In the genomic region with DNA sequence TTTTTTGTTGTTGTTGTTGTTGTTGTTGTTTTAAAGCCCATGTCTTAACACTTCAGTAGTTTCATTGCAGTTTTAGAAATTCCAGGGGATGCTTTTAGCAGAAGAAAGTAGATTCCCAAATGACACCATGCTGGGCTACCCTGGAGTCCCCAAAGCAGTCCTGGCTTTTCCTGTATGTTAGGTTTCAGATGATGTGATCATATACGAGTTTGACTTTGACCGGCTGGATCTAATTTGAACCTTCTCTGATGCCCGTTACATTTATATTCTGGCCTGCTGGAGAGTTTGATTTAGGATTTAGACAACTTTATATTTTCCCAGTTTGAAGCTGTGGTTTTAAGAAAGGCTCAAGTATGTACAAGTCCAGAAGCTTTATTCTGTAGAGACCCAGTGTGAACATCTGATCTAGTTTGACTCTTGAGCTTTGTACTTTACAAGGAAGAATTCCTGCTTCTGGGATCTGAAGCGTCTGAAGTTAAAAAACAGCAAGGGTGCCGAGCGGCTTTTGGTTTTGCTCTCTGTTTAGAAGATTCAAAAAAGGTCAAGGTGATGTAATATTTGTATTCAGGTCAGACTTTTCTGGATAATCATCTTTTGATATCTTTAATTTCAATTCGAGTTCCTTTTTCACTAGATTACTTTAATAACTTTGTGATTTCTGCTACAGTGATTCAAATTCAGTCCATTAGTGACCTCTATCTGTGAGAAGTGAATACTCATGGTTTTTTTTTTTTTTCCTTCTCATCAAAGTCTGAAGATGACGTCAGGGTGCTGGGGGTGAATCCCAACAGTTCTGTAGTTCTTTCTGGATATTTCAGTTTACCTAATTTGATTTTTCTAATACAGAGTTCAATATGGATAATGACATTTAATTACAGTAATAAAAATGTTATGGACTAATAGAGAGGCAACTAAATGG, we compare ENCODE assay signal across 8 cellular contexts. TPM values are rescaled to one million over a fixed set of nuclear protein-coding genes. Genes with fewer than 3 reads are reported as not detected.
DNase-seq lines count a peak whose midpoint lies in the region; ATAC-seq, FAIRE-seq and TF ChIP-seq lines count a peak whose summit lies in the region.

No MANE protein-coding gene starts in this region.

- no peak overlapping the region for H2AK5ac ChIP-seq in H9 (ENCODE audit: insufficient read length, low read length)

- H3K9me3 ChIP-seq in H9 (ENCODE audit: control insufficient read depth, low read depth, low read length) (no peaks in the 10 kb centered on the region), sigmoid colon (no peaks in the 10 kb centered on the region)

- H3K9me3 Mint-ChIP-seq in H9 = peaks cover 2 to 5% of the 10 kb centered on the region in 2 experiments; a peak in 2 of 5 replicates
- no peaks in the 10 kb centered on the region for H3K9me3 Mint-ChIP-seq in activated CD8-positive, alpha-beta T cell treated with anti-CD3 and anti-CD28 coated beads, Interleukin-2, amount 10 ng/mL, durations not matched to agents 7 days and 5 days (ENCODE audit: insufficient read depth)

- H3K79me1 ChIP-seq in H9 (ENCODE audit: insufficient read depth, low read depth, low read length, poor library complexity, severe bottlenecking) = no peaks in the 10 kb centered on the region

- H3K23ac ChIP-seq in H9 (ENCODE audit: insufficient read length, low read depth, low read length) = no peak overlapping the region

- H3K27me3 ChIP-seq in H9 (ENCODE audit: insufficient read depth, low read length) = peaks cover 29% of the 10 kb centered on the region; the same call in 1 of the 2 replicates
- no peaks in the 10 kb centered on the region for H3K27me3 ChIP-seq in foreskin keratinocyte
- peaks cover 0 to 43% (median 10%) of the 10 kb centered on the region in 3 donors for H3K27me3 ChIP-seq in sigmoid colon

- H3K18ac ChIP-seq in H9 (ENCODE audit: insufficient read length, low read depth, low read length) = no peak overlapping the region

- TF ChIP-seq EP300 in sigmoid colon (IDR thresholded peaks at IDR 0.05) = no peak

- H2BK120ac ChIP-seq in H9 (ENCODE audit: low read depth, low read length, poor library complexity, severe bottlenecking) = no peak overlapping the region

- H3K56ac ChIP-seq in H9 (ENCODE audit: insufficient read length, low read depth, low read length) = no peak overlapping the region

- DNase-seq in H9 (no peak), RCC 7860 (ENCODE audit: low spot score) (peak; percentile 16), foreskin keratinocyte (peak in 1 of 2 donors; percentile 64), sigmoid colon (no peak), mesenteric fat pad (ENCODE audit: low spot score) (no peak)
- DNase-seq in activated CD8-positive, alpha-beta T cell treated with anti-CD3 and anti-CD28 coated beads, Interleukin-2, amount 10 ng/mL, durations not matched to agents 7 days and 5 days = no peak

- H3K23me2 ChIP-seq in H9 (ENCODE audit: insufficient read length, low read depth, low read length, poor library complexity, severe bottlenecking) = peaks cover 27% of the 10 kb centered on the region

- no peak overlapping the region for H3K27ac ChIP-seq in H9 (ENCODE audit: insufficient read length, low read depth, low read length)
- peak overlapping the region; percentile 15 for H3K27ac ChIP-seq in foreskin keratinocyte
- peak overlapping the region; percentile 15 to 69 (median 29) for H3K27ac ChIP-seq in sigmoid colon

- H2BK5ac ChIP-seq in H9 (ENCODE audit: insufficient read length, low read length) = no peak overlapping the region

- H3K4me1 ChIP-seq in H9 (ENCODE audit: insufficient read depth, low read length) (peaks cover 7% of the 10 kb centered on the region; the same call in 1 of the 2 replicates), foreskin keratinocyte (peaks cover 6% of the 10 kb centered on the region), sigmoid colon (peaks cover 0 to 38% (median 23%) of the 10 kb centered on the region in 4 donors)

- no peaks in the 10 kb centered on the region for H3K79me2 ChIP-seq in H9 (ENCODE audit: insufficient read depth, low read length)

- WGBS in H9 (ENCODE audit: extremely low coverage, insufficient read length, low lambda C conversion rate) = no CpG with 5 or more reads among the region's 8 CpGs
- 37 to 46% methylated on average over 8 of the region's 8 CpGs for WGBS in sigmoid colon, 2 donors

- no peaks in the 10 kb centered on the region for H4K20me1 ChIP-seq in H9 (ENCODE audit: control insufficient read depth, insufficient read depth, insufficient read length)

- H3K36me3 Mint-ChIP-seq in H9 (ENCODE audit: insufficient read depth in 1 of 3, low read depth in 3 of 3) = peaks cover 0 to 1% (median 0%) of the 10 kb centered on the region in 3 experiments; a peak in 1 of 7 replicates
- peaks cover 7% of the 10 kb centered on the region for H3K36me3 Mint-ChIP-seq in activated CD8-positive, alpha-beta T cell treated with anti-CD3 and anti-CD28 coated beads, Interleukin-2, amount 10 ng/mL, durations not matched to agents 7 days and 5 days (ENCODE audit: low read depth)

- H2BK12ac ChIP-seq in H9 (ENCODE audit: insufficient read length, low read depth, low read length) = no peak overlapping the region

- H3T11ph ChIP-seq in H9 (ENCODE audit: low read length) = no peak overlapping the region

- intact Hi-C loops in sigmoid colon (cut with DNase I) = no loop called here

- H3K4me1 Mint-ChIP-seq in H9 = peaks cover 46 to 47% of the 10 kb centered on the region in 2 experiments
- H3K4me1 Mint-ChIP-seq in activated CD8-positive, alpha-beta T cell treated with anti-CD3 and anti-CD28 coated beads, Interleukin-2, amount 10 ng/mL, durations not matched to agents 7 days and 5 days (ENCODE audit: low read depth) = peaks cover 16% of the 10 kb centered on the region

- no peak for TF ChIP-seq POLR2A in sigmoid colon (IDR thresholded peaks at IDR 0.05)

- no peak overlapping the region for H4K91ac ChIP-seq in H9 (ENCODE audit: insufficient read length, low read depth, low read length)

- no peak overlapping the region for H4K5ac ChIP-seq in H9 (ENCODE audit: insufficient read length, low read depth, low read length)

- no peak overlapping the region for H3K27ac Mint-ChIP-seq in H9
- no peak overlapping the region for H3K27ac Mint-ChIP-seq in activated CD8-positive, alpha-beta T cell treated with anti-CD3 and anti-CD28 coated beads, Interleukin-2, amount 10 ng/mL, durations not matched to agents 7 days and 5 days

- TF ChIP-seq CTCF in H9 (conservative IDR thresholded peaks at IDR 0.05) (peak; percentile 49), foreskin keratinocyte (conservative IDR thresholded peaks at IDR 0.05) (peak; percentile 77), sigmoid colon (IDR thresholded peaks at IDR 0.05) (peak in 2 of 4 experiments; percentile 19 to 26)

- no peak overlapping the region for H4K8ac ChIP-seq in H9 (replicated peaks; ENCODE audit: insufficient read length, low read depth, low read length)

- no peak overlapping the region for H2BK15ac ChIP-seq in H9 (ENCODE audit: low read depth, low read length)

- no peak overlapping the region for H3K4me2 ChIP-seq in H9 (ENCODE audit: insufficient read depth, insufficient read length, low read length)

- ATAC-seq in foreskin keratinocyte (no peak), HG02798 (IDR thresholded peaks at IDR 0.05; ENCODE audit: poor library complexity, unreplicated experiment) (no peak), GM19452 (IDR thresholded peaks at IDR 0.05; ENCODE audit: unreplicated experiment) (no peak)
- ATAC-seq in activated CD8-positive, alpha-beta T cell treated with anti-CD3 and anti-CD28 coated beads, Interleukin-2, amount 10 ng/mL, durations not matched to agents 7 days and 5 days = no peak

- H2BK20ac ChIP-seq in H9 (ENCODE audit: low read depth, low read length, poor library complexity, severe bottlenecking) = no peak overlapping the region

- CTCF ChIA-PET in activated CD8-positive, alpha-beta T cell treated with anti-CD3 and anti-CD28 coated beads, Interleukin-2, amount 10 ng/mL, durations not matched to agents 7 days and 5 days (lab: Charles Lee) = no interaction called here

- no peak overlapping the region for H3K4ac ChIP-seq in H9 (ENCODE audit: low read depth, low read length)

- no peak overlapping the region for H3K14ac ChIP-seq in H9 (ENCODE audit: insufficient read depth, low read length)

- FAIRE-seq in RCC 7860 (lab: Jason Lieb, UNC) = peak; percentile 37

- peaks cover 57% of the 10 kb centered on the region for H3K27me3 Mint-ChIP-seq in H9 (ENCODE audit: low read depth)
- peaks cover 43% of the 10 kb centered on the region for H3K27me3 Mint-ChIP-seq in activated CD8-positive, alpha-beta T cell treated with anti-CD3 and anti-CD28 coated beads, Interleukin-2, amount 10 ng/mL, durations not matched to agents 7 days and 5 days (ENCODE audit: low read depth)

- peak overlapping the region; percentile 8 to 22 (median 11) for H3K4me3 ChIP-seq in sigmoid colon

- POLR2A ChIA-PET in activated CD8-positive, alpha-beta T cell treated with anti-CD3 and anti-CD28 coated beads, Interleukin-2, amount 10 ng/mL, durations not matched to agents 7 days and 5 days (lab: Charles Lee) = no interaction called here

- H3K9ac ChIP-seq in H9 (ENCODE audit: extremely low read depth, insufficient read length, low read length) = no peak overlapping the region

- H2AFZ ChIP-seq in H9 (ENCODE audit: low read length) = no peak overlapping the region

- peak overlapping the region in 1 of 2 experiments; percentile 83; a peak in 1 of 5 replicates for H3K4me3 Mint-ChIP-seq in H9
- no peak overlapping the region for H3K4me3 Mint-ChIP-seq in activated CD8-positive, alpha-beta T cell treated with anti-CD3 and anti-CD28 coated beads, Interleukin-2, amount 10 ng/mL, durations not matched to agents 7 days and 5 days

- H3K36me3 ChIP-seq in sigmoid colon = no peaks in the 10 kb centered on the region

RNA-seq across cellular contexts. Expression of a gene that starts 6.2 kb away (rescaled TPM):
- 2.8 and 3.3 TPM in 2 replicates for total RNA-seq in H9 (2021)
- 52.5 and 111 TPM in 2 replicates for total RNA-seq in foreskin keratinocyte
- 11.9 and 22.2 TPM in 2 replicates for polyA plus RNA-seq in foreskin keratinocyte
- total RNA-seq in sigmoid colon = 10 to 100 TPM in 1 of 4 donors, 1 to 10 TPM in 3; 3.0 to 13.0 (median 7.9) TPM
- polyA plus RNA-seq in sigmoid colon = 1 to 10 TPM in 1 of 3 donors, under 1 TPM in 2; 0.60 to 2.2 (median 0.69) TPM
- not detected for total RNA-seq in activated CD8-positive, alpha-beta T cell treated with anti-CD3 and anti-CD28 coated beads, Interleukin-2, amount 10 ng/mL, durations not matched to agents 7 days and 5 days
- total RNA-seq in mesenteric fat pad = 20.0 TPM
